Comparison of ENCODE assay signal across 1 cellular context in genomic region chr9:124975131-124975530, GRCh38.
TF ChIP-seq lines count a peak whose summit lies in the region.

No MANE protein-coding gene starts in this region.

TF ChIP-seq in WTC11, 78 proteins besides CTCF, POLR2A, EP300 and RAD21:
- TF ChIP-seq ERG (CRISPR knock-in tag; IDR thresholded peaks at IDR 0.05) = no peak
- no peak for TF ChIP-seq ESRRA (CRISPR knock-in tag; IDR thresholded peaks at IDR 0.05; ENCODE audit: borderline replicate concordance)
- no peak for TF ChIP-seq SOX15 (CRISPR knock-in tag; IDR thresholded peaks at IDR 0.05)
- no peak for TF ChIP-seq SMAD4 (CRISPR knock-in tag; IDR thresholded peaks at IDR 0.05)
- no peak for TF ChIP-seq ZBTB21 (CRISPR knock-in tag; IDR thresholded peaks at IDR 0.05; ENCODE audit: borderline replicate concordance)
- TF ChIP-seq, protein P1, sequence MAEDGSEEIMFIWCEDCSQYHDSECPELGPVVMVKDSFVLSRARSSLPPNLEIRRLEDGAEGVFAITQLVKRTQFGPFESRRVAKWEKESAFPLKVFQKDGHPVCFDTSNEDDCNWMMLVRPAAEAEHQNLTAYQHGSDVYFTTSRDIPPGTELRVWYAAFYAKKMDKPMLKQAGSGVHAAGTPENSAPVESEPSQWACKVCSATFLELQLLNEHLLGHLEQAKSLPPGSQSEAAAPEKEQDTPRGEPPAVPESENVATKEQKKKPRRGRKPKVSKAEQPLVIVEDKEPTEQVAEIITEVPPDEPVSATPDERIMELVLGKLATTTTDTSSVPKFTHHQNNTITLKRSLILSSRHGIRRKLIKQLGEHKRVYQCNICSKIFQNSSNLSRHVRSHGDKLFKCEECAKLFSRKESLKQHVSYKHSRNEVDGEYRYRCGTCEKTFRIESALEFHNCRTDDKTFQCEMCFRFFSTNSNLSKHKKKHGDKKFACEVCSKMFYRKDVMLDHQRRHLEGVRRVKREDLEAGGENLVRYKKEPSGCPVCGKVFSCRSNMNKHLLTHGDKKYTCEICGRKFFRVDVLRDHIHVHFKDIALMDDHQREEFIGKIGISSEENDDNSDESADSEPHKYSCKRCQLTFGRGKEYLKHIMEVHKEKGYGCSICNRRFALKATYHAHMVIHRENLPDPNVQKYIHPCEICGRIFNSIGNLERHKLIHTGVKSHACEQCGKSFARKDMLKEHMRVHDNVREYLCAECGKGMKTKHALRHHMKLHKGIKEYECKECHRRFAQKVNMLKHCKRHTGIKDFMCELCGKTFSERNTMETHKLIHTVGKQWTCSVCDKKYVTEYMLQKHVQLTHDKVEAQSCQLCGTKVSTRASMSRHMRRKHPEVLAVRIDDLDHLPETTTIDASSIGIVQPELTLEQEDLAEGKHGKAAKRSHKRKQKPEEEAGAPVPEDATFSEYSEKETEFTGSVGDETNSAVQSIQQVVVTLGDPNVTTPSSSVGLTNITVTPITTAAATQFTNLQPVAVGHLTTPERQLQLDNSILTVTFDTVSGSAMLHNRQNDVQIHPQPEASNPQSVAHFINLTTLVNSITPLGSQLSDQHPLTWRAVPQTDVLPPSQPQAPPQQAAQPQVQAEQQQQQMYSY (CRISPR knock-in tag; IDR thresholded peaks at IDR 0.05) = no peak
